ENCODE assay signal across 8 cellular contexts in the genomic region with DNA sequence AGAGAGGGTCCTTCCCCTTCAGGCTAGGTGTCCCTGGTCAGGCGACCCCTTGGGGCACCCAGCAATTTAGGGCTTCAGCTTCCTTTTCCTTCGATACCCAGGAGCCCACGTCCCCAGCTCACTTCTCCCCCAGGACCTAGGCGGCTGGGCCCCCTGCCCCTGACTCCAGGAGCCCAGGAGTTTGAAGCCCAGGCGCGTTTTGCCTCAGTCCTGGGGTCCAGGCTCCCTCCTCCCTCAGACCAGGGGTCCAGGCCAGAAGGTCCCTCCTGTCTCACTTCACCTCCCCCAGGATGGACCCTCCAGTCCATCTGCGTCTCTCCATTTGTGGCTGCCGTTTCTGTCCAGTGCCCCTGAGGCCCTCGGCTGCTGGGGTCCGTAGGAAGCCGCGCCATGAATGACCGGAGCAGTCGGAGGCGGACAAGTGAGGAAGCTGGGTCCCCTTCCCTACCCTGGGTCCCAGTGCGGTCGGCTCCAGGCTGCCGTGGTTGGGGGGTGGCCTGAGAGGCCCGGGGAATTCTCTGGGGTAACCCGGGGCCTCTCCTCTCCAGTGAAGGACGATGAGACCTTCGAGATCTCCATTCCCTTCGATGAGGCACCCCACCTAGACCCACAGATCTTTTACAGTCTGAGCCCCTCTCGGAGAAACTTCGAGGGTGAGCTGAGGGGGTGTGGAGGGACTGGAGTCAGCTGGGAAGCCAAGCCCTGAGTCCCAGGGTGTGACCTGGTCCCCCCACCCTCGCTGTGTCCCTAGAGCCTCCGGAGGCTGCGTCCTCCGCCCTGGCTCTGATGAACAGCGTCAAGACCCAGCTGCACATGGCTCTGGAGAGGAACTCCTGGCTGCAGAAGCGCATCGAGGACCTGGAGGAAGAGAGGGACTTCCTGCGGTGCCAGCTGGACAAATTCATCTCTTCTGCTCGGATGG. TPM values are rescaled to one million over a fixed set of nuclear protein-coding genes. Genes with fewer than 3 reads are reported as not detected.
DNase-seq lines count a peak whose midpoint lies in the region; ATAC-seq and TF ChIP-seq lines count a peak whose summit lies in the region.

No MANE protein-coding gene starts in this region.

- H3K4me3 Mint-ChIP-seq in nephron progenitor cell: peak overlapping the region; percentile 85

- peaks cover 39% of the 10 kb centered on the region for H3K4me1 Mint-ChIP-seq in nephron progenitor cell

- POLR2A ChIA-PET in BJ (lab: Charles Lee): no interaction called here

- H3K27ac ChIP-seq in ectodermal cell (ENCODE audit: insufficient read depth, low read depth, low read length, poor library complexity, severe bottlenecking): no peak overlapping the region

- no peaks in the 10 kb centered on the region for H3K27me3 Mint-ChIP-seq in nephron progenitor cell (ENCODE audit: low read depth, poor library complexity)

- no peak for DNase-seq in BJ (ENCODE audit: low read depth)
- no peak for DNase-seq in NB4 (ENCODE audit: low read depth)
- no peak for DNase-seq in nephron progenitor cell
- no peak for DNase-seq in NCI-H146 treated with DMSO at 0.1 percent for 48 hours (lab: John Stamatoyannopoulos, UW; ENCODE audit: unreplicated experiment)
- DNase-seq in head of caudate nucleus: no peak

- H3K4me1 ChIP-seq in ectodermal cell (ENCODE audit: control insufficient read depth, insufficient read depth, low read length): peaks cover 22% of the 10 kb centered on the region

- H3K27me3 ChIP-seq in BJ (ENCODE audit: control insufficient read depth, insufficient read depth, low read length) (no peaks in the 10 kb centered on the region), ectodermal cell (ENCODE audit: control insufficient read depth, insufficient read depth, low read length, poor library complexity, severe bottlenecking) (no peaks in the 10 kb centered on the region)

- intact Hi-C loops in head of caudate nucleus (cut with DNase I): no loop called here

- no peaks in the 10 kb centered on the region for H3K9me3 Mint-ChIP-seq in nephron progenitor cell

- peaks cover 7% of the 10 kb centered on the region for H3K36me3 ChIP-seq in BJ (ENCODE audit: control insufficient read depth, insufficient read depth, low read length)
- peaks cover 17% of the 10 kb centered on the region for H3K36me3 ChIP-seq in ectodermal cell (ENCODE audit: control insufficient read depth, insufficient read depth, low read length)

- WGBS in ectodermal cell, 2 experiments: 74 to 76% methylated on average over 34 of the region's 34 CpGs

- H3K9me3 ChIP-seq in ectodermal cell (ENCODE audit: control insufficient read depth, low read length): no peaks in the 10 kb centered on the region

- peak overlapping the region; percentile 61 for H3K27ac Mint-ChIP-seq in nephron progenitor cell

- peak overlapping the region; percentile 86 for H3K4me3 ChIP-seq in BJ (ENCODE audit: low read depth, low read length)
- H3K4me3 ChIP-seq in NB4 (ENCODE audit: low read depth, low read length): peak overlapping the region; percentile 46
- peak overlapping the region; percentile 88 for H3K4me3 ChIP-seq in ectodermal cell (ENCODE audit: insufficient read depth, low read depth, low read length)

- TF ChIP-seq POLR2A in NB4 (IDR thresholded peaks at IDR 0.05; ENCODE audit: extremely low read depth, insufficient read length): no peak

- no peak for TF ChIP-seq CTCF in BJ (IDR thresholded peaks at IDR 0.05; ENCODE audit: insufficient read depth, low read depth, low read length)
- no peak for TF ChIP-seq CTCF in NB4 (IDR thresholded peaks at IDR 0.05; ENCODE audit: low read depth, low read length)
- TF ChIP-seq CTCF in nephron progenitor cell (IDR thresholded peaks at IDR 0.05): no peak

- ATAC-seq in GM21737 (IDR thresholded peaks at IDR 0.05; ENCODE audit: unreplicated experiment) (no peak), GM19395 (IDR thresholded peaks at IDR 0.05; ENCODE audit: unreplicated experiment) (no peak)

- H3K36me3 Mint-ChIP-seq in nephron progenitor cell (ENCODE audit: low read depth): peaks cover 21% of the 10 kb centered on the region

- CTCF ChIA-PET in BJ (lab: Yijun Ruan, JAX): interaction anchor here (1.7 to 2.1 kb wide), 3 partner anchors 16 to 23 kb away, joined by 4 to 14 read pairs (median 6); no protein-coding TSS in a partner anchor

RNA-seq across cellular contexts. Expression of a gene that starts 0.9 kb away (rescaled TPM):
- 5.5 and 8.9 TPM in 2 replicates for polyA plus RNA-seq in BJ (2011; rRNA removed)
- polyA minus RNA-seq in BJ (2011; rRNA and poly(A)+ RNA removed): 4.2 and 4.5 TPM in 2 replicates
- polyA plus RNA-seq in ectodermal cell (2013, experiment 1 of 4): 24.8 TPM
- polyA plus RNA-seq in ectodermal cell (2013, experiment 2 of 4): 24.6 TPM
- polyA plus RNA-seq in ectodermal cell (2013, experiment 3 of 4): 17.5 TPM
- 18.4 TPM for polyA plus RNA-seq in ectodermal cell (2013, experiment 4 of 4)

RNA-seq across cellular contexts. Expression of a gene that starts 5.5 kb away (rescaled TPM):
- 22.1 and 31.3 TPM in 2 replicates for polyA plus RNA-seq in BJ (2011; rRNA removed)
- 17.4 and 25.2 TPM in 2 replicates for polyA minus RNA-seq in BJ (2011; rRNA and poly(A)+ RNA removed)
- polyA plus RNA-seq in ectodermal cell (2013, experiment 1 of 4): 41.1 TPM
- polyA plus RNA-seq in ectodermal cell (2013, experiment 2 of 4): 40.1 TPM
- polyA plus RNA-seq in ectodermal cell (2013, experiment 3 of 4): 41.4 TPM
- polyA plus RNA-seq in ectodermal cell (2013, experiment 4 of 4): 45.9 TPM

RNA-seq across cellular contexts. Expression of a gene that starts 5.9 kb away (rescaled TPM):
- polyA plus RNA-seq in BJ (2011; rRNA removed): 152 and 170 TPM in 2 replicates
- 65.9 and 93.2 TPM in 2 replicates for polyA minus RNA-seq in BJ (2011; rRNA and poly(A)+ RNA removed)
- 300 TPM for polyA plus RNA-seq in ectodermal cell (2013, experiment 1 of 4)
- polyA plus RNA-seq in ectodermal cell (2013, experiment 2 of 4): 239 TPM
- polyA plus RNA-seq in ectodermal cell (2013, experiment 3 of 4): 197 TPM
- 204 TPM for polyA plus RNA-seq in ectodermal cell (2013, experiment 4 of 4)

RNA-seq across cellular contexts. Expression of a gene that starts 8.1 kb away (rescaled TPM):
- 10.3 and 12.2 TPM in 2 replicates for polyA plus RNA-seq in BJ (2011; rRNA removed)
- 8.8 and 9.7 TPM in 2 replicates for polyA minus RNA-seq in BJ (2011; rRNA and poly(A)+ RNA removed)
- 45.3 TPM for polyA plus RNA-seq in ectodermal cell (2013, experiment 1 of 4)
- 44.3 TPM for polyA plus RNA-seq in ectodermal cell (2013, experiment 2 of 4)
- polyA plus RNA-seq in ectodermal cell (2013, experiment 3 of 4): 41.1 TPM
- 44.7 TPM for polyA plus RNA-seq in ectodermal cell (2013, experiment 4 of 4)

RNA-seq across cellular contexts. Expression of a gene that starts 24.6 kb away (rescaled TPM):
- 2.9 and 4.5 TPM in 2 replicates for polyA plus RNA-seq in BJ (2011; rRNA removed)
- polyA minus RNA-seq in BJ (2011; rRNA and poly(A)+ RNA removed): 2.9 and 4.0 TPM in 2 replicates
- 11.8 TPM for polyA plus RNA-seq in ectodermal cell (2013, experiment 1 of 4)
- polyA plus RNA-seq in ectodermal cell (2013, experiment 2 of 4): 13.0 TPM
- 12.9 TPM for polyA plus RNA-seq in ectodermal cell (2013, experiment 3 of 4)
- 13.6 TPM for polyA plus RNA-seq in ectodermal cell (2013, experiment 4 of 4)
